ENCODE assay signal across 26 cellular contexts in the genomic region with DNA sequence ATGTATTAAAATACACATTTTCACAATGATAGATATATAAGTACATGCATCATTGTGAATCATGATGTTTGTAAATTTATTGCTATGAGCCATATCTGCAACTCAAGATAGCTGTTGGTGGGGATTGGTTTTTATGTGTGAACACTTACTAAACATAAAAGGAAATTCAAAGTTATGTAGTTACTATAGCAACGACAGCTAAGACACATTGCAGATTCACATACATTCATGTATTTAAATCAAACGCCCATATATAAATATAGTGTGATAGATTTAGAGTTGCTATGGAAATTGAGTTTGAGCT.
DNase-seq lines count a peak whose midpoint lies in the region; ATAC-seq and TF ChIP-seq lines count a peak whose summit lies in the region.
"Had no signal": no experiment of that assay in that cellular context is flagged by ENCODE, and none has a peak within 500 bp of the region (broad histone marks: within the 10 kb centered on the region; RNA-seq: fewer than 3 reads in every experiment).

No MANE protein-coding gene starts in this region.

- H3K4me1 Mint-ChIP-seq in activated naive CD4-positive, alpha-beta T cell treated with anti-CD3 and anti-CD28 coated beads for 36 hours (ENCODE audit: low read depth) = peaks cover 53% of the 10 kb centered on the region
- peaks cover 48 to 71% (median 63%) of the 10 kb centered on the region in 3 donors for H3K4me1 Mint-ChIP-seq in T-cell
- peaks cover 45% of the 10 kb centered on the region for H3K4me1 Mint-ChIP-seq in stimulated activated naive CD8-positive, alpha-beta T cell treated with anti-CD3 and anti-CD28 coated beads, Interleukin-15, Interleukin-2, amounts not matched to agents 100 ng/mL and 50 ng/mL, for 24 hours (ENCODE audit: low read depth)

- no peaks in the 10 kb centered on the region for H3K27me3 Mint-ChIP-seq in activated naive CD4-positive, alpha-beta T cell treated with anti-CD3 and anti-CD28 coated beads for 36 hours (ENCODE audit: low read depth)
- H3K27me3 Mint-ChIP-seq in T-cell = no peaks in the 10 kb centered on the region
- H3K27me3 Mint-ChIP-seq in stimulated activated naive CD8-positive, alpha-beta T cell treated with anti-CD3 and anti-CD28 coated beads, Interleukin-15, Interleukin-2, amounts not matched to agents 100 ng/mL and 50 ng/mL, for 24 hours = no peaks in the 10 kb centered on the region
- H3K27me3 Mint-ChIP-seq: stimulated activated naive B cell treated with anti-CD40 and anti-IgM and Interleukin-4, amounts not matched to agents 10 μg/mL and 1 μg/mL and 100 μg/mL, for 72 hours had no signal

- no peaks in the 10 kb centered on the region for H3K27me3 ChIP-seq in dorsolateral prefrontal cortex
- H3K27me3 ChIP-seq: heart right ventricle had no signal

- H3K9me3 Mint-ChIP-seq in activated naive CD4-positive, alpha-beta T cell treated with anti-CD3 and anti-CD28 coated beads, Interleukin-2, amount 50 U/mL, for 72 hours = peaks cover 0 to 6% of the 10 kb centered on the region in 2 donors
- H3K9me3 Mint-ChIP-seq in activated naive CD4-positive, alpha-beta T cell treated with anti-CD3 and anti-CD28 coated beads for 36 hours = peaks cover 3% of the 10 kb centered on the region
- peaks cover 0 to 3% (median 0%) of the 10 kb centered on the region in 3 donors for H3K9me3 Mint-ChIP-seq in T-cell
- H3K9me3 Mint-ChIP-seq in stimulated activated naive CD8-positive, alpha-beta T cell treated with anti-CD3 and anti-CD28 coated beads, Interleukin-15, Interleukin-2, amounts not matched to agents 100 ng/mL and 50 ng/mL, for 24 hours = no peaks in the 10 kb centered on the region

- POLR2A ChIA-PET in T-cell (lab: Charles Lee) = interaction anchor here (0.6 to 2.2 kb wide), 8 partner anchors 10 to 230 kb away, joined by 3 to 23 read pairs (median 4); a partner anchor contains a TSS

- no peak overlapping the region for H3K27ac Mint-ChIP-seq in activated naive CD4-positive, alpha-beta T cell treated with anti-CD3 and anti-CD28 coated beads, Interleukin-2, amount 50 U/mL, for 72 hours
- H3K27ac Mint-ChIP-seq in activated naive CD4-positive, alpha-beta T cell treated with anti-CD3 and anti-CD28 coated beads for 36 hours = no peak overlapping the region
- H3K27ac Mint-ChIP-seq in T-cell = peak overlapping the region; percentile 73 to 78
- H3K27ac Mint-ChIP-seq in stimulated activated naive CD8-positive, alpha-beta T cell treated with anti-CD3 and anti-CD28 coated beads, Interleukin-15, Interleukin-2, amounts not matched to agents 100 ng/mL and 50 ng/mL, for 24 hours = peak overlapping the region; percentile 28

- TF ChIP-seq CTCF in dorsolateral prefrontal cortex (IDR thresholded peaks at IDR 0.05 in 54 of 56, conservative IDR thresholded peaks at IDR 0.05 in 2 of 56; ENCODE audit: low read depth in 1 of 56, partially characterized antibody in 56 of 56) = no peak

- intact Hi-C loops in activated naive CD4-positive, alpha-beta T cell treated with anti-CD3 and anti-CD28 coated beads for 36 hours (cut with micrococcal nuclease) = loop anchor here (1.0 to 2.0 kb wide), 3 partner anchors 64 to 246 kb away; no protein-coding TSS in a partner anchor
- intact Hi-C loops in dorsolateral prefrontal cortex (cut with DNase I) = no loop called here

- DNase-seq in activated naive CD4-positive, alpha-beta T cell treated with anti-CD3 and anti-CD28 coated beads, Interleukin-2, amount 50 U/mL, for 72 hours (ENCODE audit: low spot score in 2 of 2) = no peak
- DNase-seq in activated naive CD4-positive, alpha-beta T cell treated with anti-CD3 and anti-CD28 coated beads for 36 hours = no peak
- DNase-seq in T-cell (no peak), dorsolateral prefrontal cortex (no peak), epidermal melanocyte (ENCODE audit: insufficient read length, low spot score) (no peak), activated gamma-delta T cell (lab: John Stamatoyannopoulos, UW) (no peak)
- DNase-seq: activated CD4-positive, CD25-positive, alpha-beta regulatory T cell; activated effector memory CD4-positive, alpha-beta T cell treated with anti-CD3 and anti-CD28 coated beads, Interleukin-2, amount 50 U/mL, for 16 hours; aorta; caudate nucleus; DMS79 treated with DMSO at 0.1 percent for 48 hours; heart right ventricle; KG1; NCI-H1436 treated with DMSO at 0.1 percent for 48 hours; NCI-H69; psoas muscle; stimulated activated CD4-positive, alpha-beta T cell treated with anti-CD3 and anti-CD28 coated beads, Interleukin-1b, Interleukin-23, amount 100 ng/mL, for 48 hours; stimulated activated naive B cell treated with anti-CD40 and anti-IgM and Interleukin-4, amounts not matched to agents 10 μg/mL and 1 μg/mL and 100 μg/mL, for 72 hours; T1000 had no signal

- no peak overlapping the region for H3K4me3 ChIP-seq in dorsolateral prefrontal cortex
- H3K4me3 ChIP-seq: GM12878, heart right ventricle, psoas muscle, skin epidermis had no signal

- H3K27ac ChIP-seq in dorsolateral prefrontal cortex = peak overlapping the region in 42 of 59 donors; percentile 2 to 78 (median 44)
- H3K27ac ChIP-seq: epithelial cell of prostate, psoas muscle, skin epidermis had no signal

- peak; percentile 52 to 89 for ATAC-seq in activated naive CD4-positive, alpha-beta T cell treated with anti-CD3 and anti-CD28 coated beads, Interleukin-2, amount 50 U/mL, for 72 hours
- ATAC-seq in T-cell (replicated peaks in 1 of 4) = peak; percentile 19 to 79 (median 45)
- no peak for ATAC-seq in HG03378 (IDR thresholded peaks at IDR 0.05; ENCODE audit: unreplicated experiment)
- ATAC-seq: GM12878; HCT116; left lobe of liver; psoas muscle; stimulated activated naive B cell treated with anti-CD40 and anti-IgM and Interleukin-4, amounts not matched to agents 10 μg/mL and 1 μg/mL and 100 μg/mL, for 72 hours had no signal

- peaks cover 13 to 34% of the 10 kb centered on the region in 2 donors for H3K36me3 Mint-ChIP-seq in activated naive CD4-positive, alpha-beta T cell treated with anti-CD3 and anti-CD28 coated beads, Interleukin-2, amount 50 U/mL, for 72 hours
- peaks cover 25% of the 10 kb centered on the region for H3K36me3 Mint-ChIP-seq in activated naive CD4-positive, alpha-beta T cell treated with anti-CD3 and anti-CD28 coated beads for 36 hours (ENCODE audit: low read depth)
- H3K36me3 Mint-ChIP-seq in T-cell = peaks cover 42% of the 10 kb centered on the region
- peaks cover 46% of the 10 kb centered on the region for H3K36me3 Mint-ChIP-seq in stimulated activated naive CD8-positive, alpha-beta T cell treated with anti-CD3 and anti-CD28 coated beads, Interleukin-15, Interleukin-2, amounts not matched to agents 100 ng/mL and 50 ng/mL, for 24 hours (ENCODE audit: low read depth)

- CTCF ChIA-PET in activated naive CD4-positive, alpha-beta T cell treated with anti-CD3 and anti-CD28 coated beads for 36 hours (lab: Charles Lee) = interaction anchor here (0.9 kb wide), 1 partner anchor 66 kb away, joined by 7 read pairs; a partner anchor contains a TSS
- CTCF ChIA-PET in T-cell (lab: Charles Lee) = interaction anchor here in 1 of 2 donors (0.9 to 1.6 kb wide), 3 partner anchors 64 to 77 kb away, joined by 3 to 9 read pairs (median 4); a partner anchor contains a TSS

- H3K4me3 Mint-ChIP-seq in activated naive CD4-positive, alpha-beta T cell treated with anti-CD3 and anti-CD28 coated beads for 36 hours = no peak overlapping the region
- peak overlapping the region in 1 of 3 donors; percentile 4 for H3K4me3 Mint-ChIP-seq in T-cell
- no peak overlapping the region for H3K4me3 Mint-ChIP-seq in stimulated activated naive CD8-positive, alpha-beta T cell treated with anti-CD3 and anti-CD28 coated beads, Interleukin-15, Interleukin-2, amounts not matched to agents 100 ng/mL and 50 ng/mL, for 24 hours
- H3K4me3 Mint-ChIP-seq: stimulated activated naive B cell treated with anti-CD40 and anti-IgM and Interleukin-4, amounts not matched to agents 10 μg/mL and 1 μg/mL and 100 μg/mL, for 72 hours had no signal

Comparison
In these comparisons a context has a peak if more than half of its experiments do, and no peak if none do; other contexts are left out.
1. H3K27ac Mint-ChIP-seq: peak in T-cell (2 of 2) and stimulated activated naive CD8-positive, alpha-beta T cell treated with anti-CD3 and anti-CD28 coated beads, Interleukin-15, Interleukin-2, amounts not matched to agents 100 ng/mL and 50 ng/mL, for 24 hours (single experiment); none in activated naive CD4-positive, alpha-beta T cell treated with anti-CD3 and anti-CD28 coated beads, Interleukin-2, amount 50 U/mL, for 72 hours (0 of 2) and activated naive CD4-positive, alpha-beta T cell treated with anti-CD3 and anti-CD28 coated beads for 36 hours (single experiment).